9 cellular contexts compared by ENCODE assay signal in genomic region chr2:119491776-119492525, GRCh38. TPM values are rescaled to one million over a fixed set of nuclear protein-coding genes. Genes with fewer than 3 reads are reported as not detected.
DNase-seq lines count a peak whose midpoint lies in the region; ATAC-seq and TF ChIP-seq lines count a peak whose summit lies in the region.
"Had no signal": no experiment of that assay in that cellular context is flagged by ENCODE, and none has a peak within 500 bp of the region (broad histone marks: within the 10 kb centered on the region; RNA-seq: fewer than 3 reads in every experiment).

No MANE protein-coding gene starts in this region.

- no peaks in the 10 kb centered on the region for H3K36me3 ChIP-seq in SJSA1
- H3K36me3 ChIP-seq in WERI-Rb-1, result no peaks in the 10 kb centered on the region

- H3K4me3 ChIP-seq in SJSA1, result no peak overlapping the region
- H3K4me3 ChIP-seq in WERI-Rb-1 (ENCODE audit: low read depth, low read length), result no peak overlapping the region

- no peak for TF ChIP-seq CTCF in WERI-Rb-1 (IDR thresholded peaks at IDR 0.05; ENCODE audit: low read depth, low read length)

- ATAC-seq in GM18909 (IDR thresholded peaks at IDR 0.05; ENCODE audit: poor library complexity, unreplicated experiment), result no peak

- no peaks in the 10 kb centered on the region for H3K9me3 ChIP-seq in SJSA1 (replicated peaks)
- no peaks in the 10 kb centered on the region for H3K9me3 ChIP-seq in WERI-Rb-1 (ENCODE audit: severe bottlenecking)

- H3K27ac ChIP-seq in SJSA1 (peak overlapping the region; percentile 82), WERI-Rb-1 (no peak overlapping the region)

- H3K27me3 ChIP-seq in SJSA1 (replicated peaks) (no peaks in the 10 kb centered on the region), WERI-Rb-1 (ENCODE audit: insufficient read depth, low read depth, severe bottlenecking) (no peaks in the 10 kb centered on the region)

- peaks cover 36% of the 10 kb centered on the region for H3K4me1 ChIP-seq in SJSA1 (replicated peaks)

- DNase-seq in GM04504 (ENCODE audit: low read depth) (peak; percentile 41), SJSA1 (ENCODE audit: low read depth in 1 of 2, low spot score in 2 of 2) (peak; percentile 79 to 85), glomerular visceral epithelial cell (ENCODE audit: extremely low spot score) (peak; percentile 93), pulmonary artery endothelial cell (ENCODE audit: low read depth, low spot score) (peak; percentile 54), WERI-Rb-1 (no peak), GM19238 (ENCODE audit: insufficient read length, low spot score) (no peak)
- DNase-seq in activated CD8-positive, alpha-beta memory T cell treated with anti-CD3 and anti-CD28 coated beads for 24 hours, result no peak
- DNase-seq: posterior cingulate gyrus had no signal

RNA-seq across cellular contexts. Expression of gene SCTR, which starts 32.3 kb away (rescaled TPM):
- total RNA-seq in SJSA1 (2014; rRNA removed; shearing (Covaris generic)), result not detected in 2 replicates
- total RNA-seq in pulmonary artery endothelial cell, result not detected in 2 replicates

RNA-seq across cellular contexts. Expression of gene CFAP221, which starts 52.3 kb away (rescaled TPM):
- total RNA-seq in SJSA1 (2014; rRNA removed; shearing (Covaris generic)), result not detected in 2 replicates
- total RNA-seq in pulmonary artery endothelial cell, result 1.1 TPM in 1 of 2 replicates, not detected in the other

Comparison
In these comparisons a context has a peak if more than half of its experiments do, and no peak if none do; other contexts are left out.
1. DNase-seq: peak in GM04504 (single experiment), SJSA1 (2 of 2), glomerular visceral epithelial cell (single experiment) and pulmonary artery endothelial cell (single experiment); none in activated CD8-positive, alpha-beta memory T cell treated with anti-CD3 and anti-CD28 coated beads for 24 hours (single experiment), WERI-Rb-1 (single experiment) and GM19238 (single experiment).